Comparison of ENCODE assay signal across 1 cellular context in the genomic region with DNA sequence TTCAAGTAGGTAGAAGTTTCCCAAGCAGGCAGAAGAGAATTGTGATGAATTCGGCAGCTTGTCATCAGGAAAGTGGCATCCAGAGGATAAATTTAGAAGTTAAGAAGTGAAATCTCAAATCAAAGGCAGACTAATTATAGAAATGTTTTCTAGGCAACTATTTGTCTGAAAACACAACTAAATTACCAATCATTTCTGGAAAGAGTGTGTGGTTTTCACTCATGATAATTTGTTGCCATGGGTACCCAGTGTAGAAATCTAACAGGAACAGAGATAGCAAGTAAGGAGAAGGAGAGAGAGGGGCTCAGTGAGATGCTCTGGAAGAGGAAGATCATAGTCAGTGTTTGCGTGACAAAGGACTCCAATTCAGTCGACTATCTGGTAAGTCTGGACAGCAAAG.
TF ChIP-seq lines count a peak whose summit lies in the region.

No MANE protein-coding gene starts in this region.

TF ChIP-seq in GM12878, 131 proteins besides CTCF, POLR2A, EP300 and RAD21 (continued from another document):
- TF ChIP-seq, protein P1, sequence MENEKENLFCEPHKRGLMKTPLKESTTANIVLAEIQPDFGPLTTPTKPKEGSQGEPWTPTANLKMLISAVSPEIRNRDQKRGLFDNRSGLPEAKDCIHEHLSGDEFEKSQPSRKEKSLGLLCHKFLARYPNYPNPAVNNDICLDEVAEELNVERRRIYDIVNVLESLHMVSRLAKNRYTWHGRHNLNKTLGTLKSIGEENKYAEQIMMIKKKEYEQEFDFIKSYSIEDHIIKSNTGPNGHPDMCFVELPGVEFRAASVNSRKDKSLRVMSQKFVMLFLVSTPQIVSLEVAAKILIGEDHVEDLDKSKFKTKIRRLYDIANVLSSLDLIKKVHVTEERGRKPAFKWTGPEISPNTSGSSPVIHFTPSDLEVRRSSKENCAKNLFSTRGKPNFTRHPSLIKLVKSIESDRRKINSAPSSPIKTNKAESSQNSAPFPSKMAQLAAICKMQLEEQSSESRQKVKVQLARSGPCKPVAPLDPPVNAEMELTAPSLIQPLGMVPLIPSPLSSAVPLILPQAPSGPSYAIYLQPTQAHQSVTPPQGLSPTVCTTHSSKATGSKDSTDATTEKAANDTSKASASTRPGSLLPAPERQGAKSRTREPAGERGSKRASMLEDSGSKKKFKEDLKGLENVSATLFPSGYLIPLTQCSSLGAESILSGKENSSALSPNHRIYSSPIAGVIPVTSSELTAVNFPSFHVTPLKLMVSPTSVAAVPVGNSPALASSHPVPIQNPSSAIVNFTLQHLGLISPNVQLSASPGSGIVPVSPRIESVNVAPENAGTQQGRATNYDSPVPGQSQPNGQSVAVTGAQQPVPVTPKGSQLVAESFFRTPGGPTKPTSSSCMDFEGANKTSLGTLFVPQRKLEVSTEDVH (IDR thresholded peaks at IDR 0.05; ENCODE audit: low read depth, partially characterized antibody), result no peak
- TF ChIP-seq NR2F1 (conservative IDR thresholded peaks at IDR 0.05), result no peak
- TF ChIP-seq IKZF2 (IDR thresholded peaks at IDR 0.05), result peak; percentile 29 to 48; a peak in 2 of 4 replicates
- TF ChIP-seq CBX3 (IDR thresholded peaks at IDR 0.05; ENCODE audit: borderline replicate concordance, low read depth), result no peak
- no peak for TF ChIP-seq MYB (IDR thresholded peaks at IDR 0.05; ENCODE audit: borderline replicate concordance, low read depth, low read length)
- no peak for TF ChIP-seq RCOR1 (conservative IDR thresholded peaks at IDR 0.05; ENCODE audit: low read depth, low read length)
- TF ChIP-seq BACH1 (IDR thresholded peaks at IDR 0.05; ENCODE audit: borderline replicate concordance), result no peak
- TF ChIP-seq, protein P2, sequence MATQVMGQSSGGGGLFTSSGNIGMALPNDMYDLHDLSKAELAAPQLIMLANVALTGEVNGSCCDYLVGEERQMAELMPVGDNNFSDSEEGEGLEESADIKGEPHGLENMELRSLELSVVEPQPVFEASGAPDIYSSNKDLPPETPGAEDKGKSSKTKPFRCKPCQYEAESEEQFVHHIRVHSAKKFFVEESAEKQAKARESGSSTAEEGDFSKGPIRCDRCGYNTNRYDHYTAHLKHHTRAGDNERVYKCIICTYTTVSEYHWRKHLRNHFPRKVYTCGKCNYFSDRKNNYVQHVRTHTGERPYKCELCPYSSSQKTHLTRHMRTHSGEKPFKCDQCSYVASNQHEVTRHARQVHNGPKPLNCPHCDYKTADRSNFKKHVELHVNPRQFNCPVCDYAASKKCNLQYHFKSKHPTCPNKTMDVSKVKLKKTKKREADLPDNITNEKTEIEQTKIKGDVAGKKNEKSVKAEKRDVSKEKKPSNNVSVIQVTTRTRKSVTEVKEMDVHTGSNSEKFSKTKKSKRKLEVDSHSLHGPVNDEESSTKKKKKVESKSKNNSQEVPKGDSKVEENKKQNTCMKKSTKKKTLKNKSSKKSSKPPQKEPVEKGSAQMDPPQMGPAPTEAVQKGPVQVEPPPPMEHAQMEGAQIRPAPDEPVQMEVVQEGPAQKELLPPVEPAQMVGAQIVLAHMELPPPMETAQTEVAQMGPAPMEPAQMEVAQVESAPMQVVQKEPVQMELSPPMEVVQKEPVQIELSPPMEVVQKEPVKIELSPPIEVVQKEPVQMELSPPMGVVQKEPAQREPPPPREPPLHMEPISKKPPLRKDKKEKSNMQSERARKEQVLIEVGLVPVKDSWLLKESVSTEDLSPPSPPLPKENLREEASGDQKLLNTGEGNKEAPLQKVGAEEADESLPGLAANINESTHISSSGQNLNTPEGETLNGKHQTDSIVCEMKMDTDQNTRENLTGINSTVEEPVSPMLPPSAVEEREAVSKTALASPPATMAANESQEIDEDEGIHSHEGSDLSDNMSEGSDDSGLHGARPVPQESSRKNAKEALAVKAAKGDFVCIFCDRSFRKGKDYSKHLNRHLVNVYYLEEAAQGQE (IDR thresholded peaks at IDR 0.05; ENCODE audit: low read depth, low read length), result no peak
- no peak for TF ChIP-seq RFX5 (IDR thresholded peaks at IDR 0.05; ENCODE audit: low read depth, low read length)
- TF ChIP-seq ATF7 (IDR thresholded peaks at IDR 0.05; ENCODE audit: low read depth), result 0 out of 2 replicates have a peak, but pooled peaks have one; percentile 19
- no peak for TF ChIP-seq DPF2 (IDR thresholded peaks at IDR 0.05)
- no peak for TF ChIP-seq RB1 (IDR thresholded peaks at IDR 0.05; ENCODE audit: borderline replicate concordance)
- TF ChIP-seq, protein P3, sequence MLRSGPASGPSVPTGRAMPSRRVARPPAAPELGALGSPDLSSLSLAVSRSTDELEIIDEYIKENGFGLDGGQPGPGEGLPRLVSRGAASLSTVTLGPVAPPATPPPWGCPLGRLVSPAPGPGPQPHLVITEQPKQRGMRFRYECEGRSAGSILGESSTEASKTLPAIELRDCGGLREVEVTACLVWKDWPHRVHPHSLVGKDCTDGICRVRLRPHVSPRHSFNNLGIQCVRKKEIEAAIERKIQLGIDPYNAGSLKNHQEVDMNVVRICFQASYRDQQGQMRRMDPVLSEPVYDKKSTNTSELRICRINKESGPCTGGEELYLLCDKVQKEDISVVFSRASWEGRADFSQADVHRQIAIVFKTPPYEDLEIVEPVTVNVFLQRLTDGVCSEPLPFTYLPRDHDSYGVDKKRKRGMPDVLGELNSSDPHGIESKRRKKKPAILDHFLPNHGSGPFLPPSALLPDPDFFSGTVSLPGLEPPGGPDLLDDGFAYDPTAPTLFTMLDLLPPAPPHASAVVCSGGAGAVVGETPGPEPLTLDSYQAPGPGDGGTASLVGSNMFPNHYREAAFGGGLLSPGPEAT (IDR thresholded peaks at IDR 0.05; ENCODE audit: low read depth), result no peak
- TF ChIP-seq SPI1 (IDR thresholded peaks at IDR 0.05; ENCODE audit: borderline replicate concordance, insufficient read depth, low read depth, low read length), result no peak
- no peak for TF ChIP-seq PML (IDR thresholded peaks at IDR 0.05; ENCODE audit: low read length)
- TF ChIP-seq, protein P4, sequence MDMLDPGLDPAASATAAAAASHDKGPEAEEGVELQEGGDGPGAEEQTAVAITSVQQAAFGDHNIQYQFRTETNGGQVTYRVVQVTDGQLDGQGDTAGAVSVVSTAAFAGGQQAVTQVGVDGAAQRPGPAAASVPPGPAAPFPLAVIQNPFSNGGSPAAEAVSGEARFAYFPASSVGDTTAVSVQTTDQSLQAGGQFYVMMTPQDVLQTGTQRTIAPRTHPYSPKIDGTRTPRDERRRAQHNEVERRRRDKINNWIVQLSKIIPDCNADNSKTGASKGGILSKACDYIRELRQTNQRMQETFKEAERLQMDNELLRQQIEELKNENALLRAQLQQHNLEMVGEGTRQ (IDR thresholded peaks at IDR 0.05; ENCODE audit: borderline replicate concordance, low read depth, low read length), result no peak
- no peak for TF ChIP-seq HDAC2 (IDR thresholded peaks at IDR 0.05)
- TF ChIP-seq, protein P5, sequence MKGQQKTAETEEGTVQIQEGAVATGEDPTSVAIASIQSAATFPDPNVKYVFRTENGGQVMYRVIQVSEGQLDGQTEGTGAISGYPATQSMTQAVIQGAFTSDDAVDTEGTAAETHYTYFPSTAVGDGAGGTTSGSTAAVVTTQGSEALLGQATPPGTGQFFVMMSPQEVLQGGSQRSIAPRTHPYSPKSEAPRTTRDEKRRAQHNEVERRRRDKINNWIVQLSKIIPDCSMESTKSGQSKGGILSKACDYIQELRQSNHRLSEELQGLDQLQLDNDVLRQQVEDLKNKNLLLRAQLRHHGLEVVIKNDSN (IDR thresholded peaks at IDR 0.05; ENCODE audit: borderline replicate concordance, extremely low read length, insufficient read depth, low read depth, low read length), result no peak
- TF ChIP-seq, protein P6, sequence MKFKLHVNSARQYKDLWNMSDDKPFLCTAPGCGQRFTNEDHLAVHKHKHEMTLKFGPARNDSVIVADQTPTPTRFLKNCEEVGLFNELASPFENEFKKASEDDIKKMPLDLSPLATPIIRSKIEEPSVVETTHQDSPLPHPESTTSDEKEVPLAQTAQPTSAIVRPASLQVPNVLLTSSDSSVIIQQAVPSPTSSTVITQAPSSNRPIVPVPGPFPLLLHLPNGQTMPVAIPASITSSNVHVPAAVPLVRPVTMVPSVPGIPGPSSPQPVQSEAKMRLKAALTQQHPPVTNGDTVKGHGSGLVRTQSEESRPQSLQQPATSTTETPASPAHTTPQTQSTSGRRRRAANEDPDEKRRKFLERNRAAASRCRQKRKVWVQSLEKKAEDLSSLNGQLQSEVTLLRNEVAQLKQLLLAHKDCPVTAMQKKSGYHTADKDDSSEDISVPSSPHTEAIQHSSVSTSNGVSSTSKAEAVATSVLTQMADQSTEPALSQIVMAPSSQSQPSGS (IDR thresholded peaks at IDR 0.05; ENCODE audit: low read length), result no peak
- no peak for TF ChIP-seq EED (IDR thresholded peaks at IDR 0.05; ENCODE audit: low read depth)
- TF ChIP-seq IRF4 (IDR thresholded peaks at IDR 0.05; ENCODE audit: low read depth, low read length), result no peak
- no peak for TF ChIP-seq ZNF24 (IDR thresholded peaks at IDR 0.05)
- TF ChIP-seq, protein P7, sequence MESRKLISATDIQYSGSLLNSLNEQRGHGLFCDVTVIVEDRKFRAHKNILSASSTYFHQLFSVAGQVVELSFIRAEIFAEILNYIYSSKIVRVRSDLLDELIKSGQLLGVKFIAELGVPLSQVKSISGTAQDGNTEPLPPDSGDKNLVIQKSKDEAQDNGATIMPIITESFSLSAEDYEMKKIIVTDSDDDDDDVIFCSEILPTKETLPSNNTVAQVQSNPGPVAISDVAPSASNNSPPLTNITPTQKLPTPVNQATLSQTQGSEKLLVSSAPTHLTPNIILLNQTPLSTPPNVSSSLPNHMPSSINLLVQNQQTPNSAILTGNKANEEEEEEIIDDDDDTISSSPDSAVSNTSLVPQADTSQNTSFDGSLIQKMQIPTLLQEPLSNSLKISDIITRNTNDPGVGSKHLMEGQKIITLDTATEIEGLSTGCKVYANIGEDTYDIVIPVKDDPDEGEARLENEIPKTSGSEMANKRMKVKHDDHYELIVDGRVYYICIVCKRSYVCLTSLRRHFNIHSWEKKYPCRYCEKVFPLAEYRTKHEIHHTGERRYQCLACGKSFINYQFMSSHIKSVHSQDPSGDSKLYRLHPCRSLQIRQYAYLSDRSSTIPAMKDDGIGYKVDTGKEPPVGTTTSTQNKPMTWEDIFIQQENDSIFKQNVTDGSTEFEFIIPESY (IDR thresholded peaks at IDR 0.05), result no peak
- TF ChIP-seq TCF3 (IDR thresholded peaks at IDR 0.05; ENCODE audit: borderline replicate concordance, insufficient read depth, low read depth, low read length), result no peak
- TF ChIP-seq, protein P8, sequence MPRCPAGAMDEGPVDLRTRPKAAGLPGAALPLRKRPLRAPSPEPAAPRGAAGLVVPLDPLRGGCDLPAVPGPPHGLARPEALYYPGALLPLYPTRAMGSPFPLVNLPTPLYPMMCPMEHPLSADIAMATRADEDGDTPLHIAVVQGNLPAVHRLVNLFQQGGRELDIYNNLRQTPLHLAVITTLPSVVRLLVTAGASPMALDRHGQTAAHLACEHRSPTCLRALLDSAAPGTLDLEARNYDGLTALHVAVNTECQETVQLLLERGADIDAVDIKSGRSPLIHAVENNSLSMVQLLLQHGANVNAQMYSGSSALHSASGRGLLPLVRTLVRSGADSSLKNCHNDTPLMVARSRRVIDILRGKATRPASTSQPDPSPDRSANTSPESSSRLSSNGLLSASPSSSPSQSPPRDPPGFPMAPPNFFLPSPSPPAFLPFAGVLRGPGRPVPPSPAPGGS (IDR thresholded peaks at IDR 0.05; ENCODE audit: borderline replicate concordance, insufficient read depth, low read depth, low read length, poor library complexity, severe bottlenecking), result no peak
- peak; percentile 55 for TF ChIP-seq MEF2B (IDR thresholded peaks at IDR 0.05; ENCODE audit: partially characterized antibody, poor library complexity, severe bottlenecking)
- TF ChIP-seq ZSCAN29 (IDR thresholded peaks at IDR 0.05), result no peak
- TF ChIP-seq, protein P9, sequence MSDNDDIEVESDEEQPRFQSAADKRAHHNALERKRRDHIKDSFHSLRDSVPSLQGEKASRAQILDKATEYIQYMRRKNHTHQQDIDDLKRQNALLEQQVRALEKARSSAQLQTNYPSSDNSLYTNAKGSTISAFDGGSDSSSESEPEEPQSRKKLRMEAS (IDR thresholded peaks at IDR 0.05; ENCODE audit: low read depth, low read length), result no peak
- TF ChIP-seq BMI1 (IDR thresholded peaks at IDR 0.05; ENCODE audit: borderline replicate concordance), result peak; percentile 72
- TF ChIP-seq SIX5 (IDR thresholded peaks at IDR 0.05; ENCODE audit: low read depth, low read length, severe bottlenecking), result no peak
- TF ChIP-seq SMAD1 (IDR thresholded peaks at IDR 0.05; ENCODE audit: low read depth, partially characterized antibody), result no peak
- peak; percentile 58; the same call in 1 of the 2 replicates for TF ChIP-seq MTA2 (IDR thresholded peaks at IDR 0.05; ENCODE audit: low read depth)
- no peak for TF ChIP-seq WRNIP1 (IDR thresholded peaks at IDR 0.05; ENCODE audit: borderline replicate concordance, low read depth, low read length)
- TF ChIP-seq, protein P10, sequence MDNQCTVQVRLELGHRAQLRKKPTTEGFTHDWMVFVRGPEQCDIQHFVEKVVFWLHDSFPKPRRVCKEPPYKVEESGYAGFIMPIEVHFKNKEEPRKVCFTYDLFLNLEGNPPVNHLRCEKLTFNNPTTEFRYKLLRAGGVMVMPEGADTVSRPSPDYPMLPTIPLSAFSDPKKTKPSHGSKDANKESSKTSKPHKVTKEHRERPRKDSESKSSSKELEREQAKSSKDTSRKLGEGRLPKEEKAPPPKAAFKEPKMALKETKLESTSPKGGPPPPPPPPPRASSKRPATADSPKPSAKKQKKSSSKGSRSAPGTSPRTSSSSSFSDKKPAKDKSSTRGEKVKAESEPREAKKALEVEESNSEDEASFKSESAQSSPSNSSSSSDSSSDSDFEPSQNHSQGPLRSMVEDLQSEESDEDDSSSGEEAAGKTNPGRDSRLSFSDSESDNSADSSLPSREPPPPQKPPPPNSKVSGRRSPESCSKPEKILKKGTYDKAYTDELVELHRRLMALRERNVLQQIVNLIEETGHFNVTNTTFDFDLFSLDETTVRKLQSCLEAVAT (IDR thresholded peaks at IDR 0.05), result no peak
TF ChIP-seq in GM12878: peak in this region for 5.
